14 cellular contexts compared by ENCODE assay signal in the genomic region with DNA sequence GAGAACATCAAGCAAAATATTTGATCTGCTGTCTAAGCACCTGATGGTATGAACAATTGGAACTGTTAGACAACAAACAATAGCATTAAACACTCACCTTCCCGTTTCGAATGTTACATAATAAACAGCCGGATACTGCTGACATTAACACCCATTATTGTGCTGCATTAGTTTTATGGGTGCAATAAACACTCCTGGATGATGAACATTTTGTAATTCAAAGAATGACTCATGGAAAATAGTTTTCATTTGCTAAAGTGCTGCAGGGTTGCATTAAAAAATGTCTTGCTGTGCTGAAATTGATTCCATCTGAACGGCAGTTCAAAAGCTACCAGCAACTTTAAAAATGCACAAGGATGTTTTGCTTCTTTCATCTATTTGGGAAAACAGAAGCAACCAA.
DNase-seq lines count a peak whose midpoint lies in the region; ATAC-seq, FAIRE-seq and TF ChIP-seq lines count a peak whose summit lies in the region.
"Had no signal": no experiment of that assay in that cellular context is flagged by ENCODE, and none has a peak within 500 bp of the region (broad histone marks: within the 10 kb centered on the region; RNA-seq: fewer than 3 reads in every experiment).

No MANE protein-coding gene starts in this region.

- DNase-seq in D721Med (ENCODE audit: insufficient read length, low spot score) (no peak), LoVo (ENCODE audit: low spot score) (peak; percentile 63), RWPE1 (ENCODE audit: low spot score) (peak; percentile 17), fibroblast of villous mesenchyme (ENCODE audit: low read depth) (peak; percentile 71), cortex of kidney (lab: John Stamatoyannopoulos, UW) (no peak), GM13976 (ENCODE audit: low spot score) (no peak), left lobe of liver (ENCODE audit: low spot score) (no peak)
- DNase-seq in activated CD4-positive, alpha-beta T cell treated with anti-CD3 and anti-CD28 coated beads for 1 hour: no peak
- DNase-seq: activated CD4-positive, alpha-beta T cell treated with anti-CD3 and anti-CD28 coated beads for 4 hours; activated T-cell treated with anti-CD3 and anti-CD28 coated beads, Interleukin-2, amount 50 U/mL, for 24 hours; naive thymus-derived CD4-positive, alpha-beta T cell; NCI-H1694; stimulated activated naive CD4-positive, alpha-beta T cell treated with Interleukin-2 at 50 U/mL for 16 hours had no signal

- POLR2A ChIA-PET in RWPE1 (lab: Yijun Ruan, JAX; ENCODE audit: low non-redundant PET): no interaction called here

- in situ Hi-C loops in GM13976 (cut with MboI; ENCODE audit: low sequenced_read_pairs, unreplicated experiment): no loop called here

- CTCF ChIA-PET in RWPE1 (lab: Yijun Ruan, JAX): interaction anchor here (0.6 to 0.7 kb wide), 2 partner anchors 24 to 314 kb away, joined by 3 to 4 read pairs; a partner anchor contains a TSS

- H3K4me3 ChIP-seq in fibroblast of villous mesenchyme (ENCODE audit: low read depth, low read length): no peak overlapping the region

- FAIRE-seq in D721Med (lab: Jason Lieb, UNC): peak; percentile 25

- no peak overlapping the region for H3K27ac ChIP-seq in RWPE1

- no peak for TF ChIP-seq CTCF in D721Med (IDR thresholded peaks at IDR 0.05; ENCODE audit: insufficient read depth, missing control alignments)
- TF ChIP-seq CTCF in RWPE1 (conservative IDR thresholded peaks at IDR 0.05; ENCODE audit: low read depth): no peak
- no peak for TF ChIP-seq CTCF in fibroblast of villous mesenchyme (IDR thresholded peaks at IDR 0.05; ENCODE audit: insufficient read depth, low read depth, low read length)
- TF ChIP-seq CTCF in GM13976 (IDR thresholded peaks at IDR 0.05; ENCODE audit: borderline replicate concordance, control extremely low read depth, extremely low read depth, insufficient read depth, missing control alignments): no peak

- ATAC-seq in left lobe of liver: no peak
- ATAC-seq: HCT116; naive thymus-derived CD4-positive, alpha-beta T cell had no signal

Comparison
In these comparisons a context has a peak if more than half of its experiments do, and no peak if none do; other contexts are left out.
1. DNase-seq: peak in LoVo (single experiment), RWPE1 (single experiment) and fibroblast of villous mesenchyme (single experiment); none in D721Med (single experiment), activated CD4-positive, alpha-beta T cell treated with anti-CD3 and anti-CD28 coated beads for 1 hour (single experiment), cortex of kidney (single experiment), GM13976 (single experiment) and left lobe of liver (single experiment).